In the genomic region with DNA sequence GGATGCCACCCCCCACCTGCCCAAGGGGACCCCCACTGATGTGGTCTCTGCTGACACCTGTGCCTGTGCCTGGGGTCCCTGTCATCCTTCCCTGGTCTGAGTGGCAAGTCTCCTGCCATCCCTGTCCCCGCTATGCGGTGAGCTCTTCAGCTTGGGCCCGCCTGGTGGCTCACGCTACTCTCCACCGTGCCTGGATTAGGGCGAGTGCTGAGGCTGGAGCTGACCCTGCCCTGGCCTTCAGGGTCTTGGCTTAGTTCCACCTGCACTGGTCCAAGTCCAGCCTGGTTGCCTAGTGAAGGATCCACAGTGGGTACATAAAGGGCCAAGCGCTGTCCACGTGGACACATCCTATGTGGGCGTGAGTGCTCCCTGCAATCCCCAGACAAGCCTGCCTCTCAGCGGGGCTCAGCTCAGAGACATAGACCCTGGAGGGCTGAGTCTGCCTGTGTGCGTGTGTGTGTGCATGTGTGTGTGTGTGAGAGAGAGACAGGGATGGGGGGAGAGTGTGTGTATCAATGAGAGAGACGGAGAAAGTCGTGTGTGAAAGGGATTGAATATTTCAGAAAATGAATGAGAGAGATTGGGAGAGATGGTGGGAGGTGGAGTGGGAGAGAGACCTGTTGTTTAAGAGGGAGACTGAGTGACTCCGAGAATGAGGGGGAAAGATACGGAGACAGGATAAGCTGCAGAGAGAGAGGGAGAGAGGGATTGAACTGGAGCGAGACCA, we compare ENCODE assay signal across 26 cellular contexts. TPM values are rescaled to one million over a fixed set of nuclear protein-coding genes. Genes with fewer than 3 reads are reported as not detected.
DNase-seq lines count a peak whose midpoint lies in the region; ATAC-seq and TF ChIP-seq lines count a peak whose summit lies in the region.
"Had no signal": no experiment of that assay in that cellular context is flagged by ENCODE, and none has a peak within 500 bp of the region (broad histone marks: within the 10 kb centered on the region; RNA-seq: fewer than 3 reads in every experiment).

No MANE protein-coding gene starts in this region.

- H3K9me3 ChIP-seq in HEK293 (ENCODE audit: control insufficient read depth, insufficient read depth, low read depth, low read length) (no peaks in the 10 kb centered on the region), right atrium auricular region (no peaks in the 10 kb centered on the region)
- H3K9me3 ChIP-seq: A549, body of pancreas, heart right ventricle, ovary, tibial nerve had no signal

- peaks cover 2% of the 10 kb centered on the region for H3K36me3 Mint-ChIP-seq in osteocyte (ENCODE audit: unreplicated experiment)
- H3K36me3 Mint-ChIP-seq: naive B cell had no signal

- POLR2A ChIA-PET in HEK293 (lab: Yijun Ruan, JAX), result no interaction called here

- H3K27ac ChIP-seq in HEK293 (ENCODE audit: extremely low read depth, low read depth, low read length) (no peak overlapping the region), right atrium auricular region (no peak overlapping the region)
- H3K27ac ChIP-seq: A549, body of pancreas, heart right ventricle, ovary had no signal

- no peak overlapping the region for H3K4me3 Mint-ChIP-seq in osteocyte (ENCODE audit: unreplicated experiment)
- H3K4me3 Mint-ChIP-seq: activated CD4-positive, alpha-beta memory T cell treated with anti-CD3 and anti-CD28 coated beads, Interleukin-2, amount 10 ng/mL, durations not matched to agents 7 days and 5 days; activated T-cell treated with anti-CD3 and anti-CD28 coated beads, Interleukin-2, amount 50 U/mL, for 24 hours had no signal

- peaks cover 0 to 6% of the 10 kb centered on the region in 2 experiments; a peak in 1 of 3 replicates for H3K36me3 ChIP-seq in HEK293 (ENCODE audit: control insufficient read depth in 2 of 2, insufficient read depth in 1 of 2, low read length in 2 of 2)
- no peaks in the 10 kb centered on the region for H3K36me3 ChIP-seq in right atrium auricular region
- H3K36me3 ChIP-seq: ovary had no signal

- H3K27ac Mint-ChIP-seq in osteocyte (ENCODE audit: unreplicated experiment), result no peak overlapping the region
- H3K27ac Mint-ChIP-seq: activated CD4-positive, alpha-beta memory T cell treated with anti-CD3 and anti-CD28 coated beads, Interleukin-2, amount 10 ng/mL, durations not matched to agents 7 days and 5 days; activated T-cell treated with anti-CD3 and anti-CD28 coated beads, Interleukin-2, amount 50 U/mL, for 24 hours had no signal

- DNase-seq in AG08396 (ENCODE audit: low spot score) (peak; percentile 6), right atrium auricular region (ENCODE audit: low spot score) (peak; percentile 57), osteocyte (ENCODE audit: extremely low spot score, unreplicated experiment) (peak; percentile 73), NCI-H226 (no peak), NCI-H146 (lab: John Stamatoyannopoulos, UW) (no peak)
- DNase-seq in stimulated activated CD4-positive, alpha-beta T cell treated with anti-CD3 and anti-CD28 coated beads, Interleukin-4, amount 100 ng/mL, for 4 hours, result no peak
- DNase-seq: activated gamma-delta T cell treated with Interleukin-2 at 50 U/mL for 16 hours; activated T-cell treated with anti-CD3 and anti-CD28 coated beads, Interleukin-2, amount 50 U/mL, for 24 hours; body of pancreas; DMS79 treated with DMSO at 0.1 percent for 48 hours; erythroblast; heart right ventricle; left colon; naive B cell; NCI-H187; stimulated activated CD4-positive, alpha-beta T cell treated with anti-CD3 and anti-CD28 coated beads, Interleukin-12 subunit alpha, Interleukin-12 subunit beta, amount 100 ng/mL, for 4 hours; stimulated activated CD4-positive, alpha-beta T cell treated with anti-CD3 and anti-CD28 coated beads, Interleukin-4, amount 100 ng/mL, for 24 hours; stimulated activated naive CD4-positive, alpha-beta T cell; SW 1271 had no signal

- no peak overlapping the region for H3K4me3 ChIP-seq in HEK293 (ENCODE audit: low read depth, low read length)
- no peak overlapping the region for H3K4me3 ChIP-seq in right atrium auricular region
- H3K4me3 ChIP-seq: A549, body of pancreas, heart right ventricle, ovary, tibial nerve had no signal

- no peaks in the 10 kb centered on the region for H3K9me3 Mint-ChIP-seq in osteocyte (ENCODE audit: unreplicated experiment)
- H3K9me3 Mint-ChIP-seq: activated CD4-positive, alpha-beta memory T cell treated with anti-CD3 and anti-CD28 coated beads, Interleukin-2, amount 10 ng/mL, durations not matched to agents 7 days and 5 days; activated T-cell treated with anti-CD3 and anti-CD28 coated beads, Interleukin-2, amount 50 U/mL, for 24 hours had no signal

- peaks cover 8% of the 10 kb centered on the region for H3K4me1 Mint-ChIP-seq in osteocyte (ENCODE audit: unreplicated experiment)

- H3K27me3 ChIP-seq in right atrium auricular region, result no peaks in the 10 kb centered on the region
- H3K27me3 ChIP-seq: body of pancreas, ovary, tibial nerve had no signal

- ATAC-seq in HG03520 (IDR thresholded peaks at IDR 0.05; ENCODE audit: unreplicated experiment), result no peak
- ATAC-seq: A549, body of pancreas, HCT116, left colon had no signal

- TF ChIP-seq CTCF in HEK293 (tag by site-specific recombination; IDR thresholded peaks at IDR 0.05) (no peak), right atrium auricular region (IDR thresholded peaks at IDR 0.05) (no peak), osteocyte (IDR thresholded peaks at IDR 0.05) (no peak)

- CTCF ChIA-PET in HEK293 (lab: Yijun Ruan, JAX), result interaction anchor here (0.6 to 1.8 kb wide), 4 partner anchors 12 to 356 kb away, joined by 3 to 6 read pairs (median 4); no protein-coding TSS in a partner anchor

- no peaks in the 10 kb centered on the region for H3K27me3 Mint-ChIP-seq in osteocyte (ENCODE audit: unreplicated experiment)

- H3K4me1 ChIP-seq in HEK293 (ENCODE audit: control insufficient read depth, insufficient read depth, low read length) (peaks cover 4% of the 10 kb centered on the region), right atrium auricular region (peaks cover 0 to 37% of the 10 kb centered on the region in 2 donors)

TF ChIP-seq in HEK293, 187 proteins besides CTCF, POLR2A, EP300 and RAD21:
- TF ChIP-seq ZNF791 (tag by site-specific recombination; IDR thresholded peaks at IDR 0.05) (no peak), ZFHX2 (tag by site-specific recombination; conservative IDR thresholded peaks at IDR 0.05) (peak; percentile 77), ZNF571 (tag by site-specific recombination; IDR thresholded peaks at IDR 0.05) (no peak), PRDM1 (tag by site-specific recombination; IDR thresholded peaks at IDR 0.05) (peak; percentile 93), SCRT2 (tag by site-specific recombination; IDR thresholded peaks at IDR 0.05) (peak; percentile 50; the same call in 1 of the 2 replicates), EGR2 (tag by site-specific recombination; IDR thresholded peaks at IDR 0.05; ENCODE audit: low read depth) (peak; percentile 93), ZNF777 (tag by site-specific recombination; IDR thresholded peaks at IDR 0.05; ENCODE audit: borderline replicate concordance) (0 out of 2 replicates have a peak, but pooled peaks have one; percentile 24), BCL11A (tag by site-specific recombination; IDR thresholded peaks at IDR 0.05; ENCODE audit: low read depth) (no peak), ZNF560 (tag by site-specific recombination; IDR thresholded peaks at IDR 0.05; ENCODE audit: borderline replicate concordance) (no peak)
- TF ChIP-seq, protein P1, sequence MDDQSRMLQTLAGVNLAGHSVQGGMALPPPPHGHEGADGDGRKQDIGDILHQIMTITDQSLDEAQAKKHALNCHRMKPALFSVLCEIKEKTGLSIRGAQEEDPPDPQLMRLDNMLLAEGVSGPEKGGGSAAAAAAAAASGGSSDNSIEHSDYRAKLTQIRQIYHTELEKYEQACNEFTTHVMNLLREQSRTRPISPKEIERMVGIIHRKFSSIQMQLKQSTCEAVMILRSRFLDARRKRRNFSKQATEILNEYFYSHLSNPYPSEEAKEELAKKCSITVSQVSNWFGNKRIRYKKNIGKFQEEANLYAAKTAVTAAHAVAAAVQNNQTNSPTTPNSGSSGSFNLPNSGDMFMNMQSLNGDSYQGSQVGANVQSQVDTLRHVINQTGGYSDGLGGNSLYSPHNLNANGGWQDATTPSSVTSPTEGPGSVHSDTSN (CRISPR knock-in tag; IDR thresholded peaks at IDR 0.05), result no peak
- TF ChIP-seq, protein P2, sequence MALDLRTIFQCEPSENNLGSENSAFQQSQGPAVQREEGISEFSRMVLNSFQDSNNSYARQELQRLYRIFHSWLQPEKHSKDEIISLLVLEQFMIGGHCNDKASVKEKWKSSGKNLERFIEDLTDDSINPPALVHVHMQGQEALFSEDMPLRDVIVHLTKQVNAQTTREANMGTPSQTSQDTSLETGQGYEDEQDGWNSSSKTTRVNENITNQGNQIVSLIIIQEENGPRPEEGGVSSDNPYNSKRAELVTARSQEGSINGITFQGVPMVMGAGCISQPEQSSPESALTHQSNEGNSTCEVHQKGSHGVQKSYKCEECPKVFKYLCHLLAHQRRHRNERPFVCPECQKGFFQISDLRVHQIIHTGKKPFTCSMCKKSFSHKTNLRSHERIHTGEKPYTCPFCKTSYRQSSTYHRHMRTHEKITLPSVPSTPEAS (tag by site-specific recombination; IDR thresholded peaks at IDR 0.05), result peak; percentile 35; the same call in 1 of the 2 replicates

RNA-seq across cellular contexts. Expression of a gene that starts 22.2 kb away (rescaled TPM):
- total RNA-seq in right atrium auricular region, result 10 to 100 TPM in 1 of 2 donors, 1 to 10 TPM in 1; 8.3 to 32.3 TPM
- total RNA-seq in osteocyte, result 25.7 and 32.5 TPM in 2 replicates

Comparison
In these comparisons a context has a peak if more than half of its experiments do, and no peak if none do; other contexts are left out.
1. DNase-seq: peak in AG08396 (single experiment), right atrium auricular region (single experiment) and osteocyte (single experiment); none in NCI-H226 (single experiment), NCI-H146 (single experiment) and stimulated activated CD4-positive, alpha-beta T cell treated with anti-CD3 and anti-CD28 coated beads, Interleukin-4, amount 100 ng/mL, for 4 hours (0 of 2).